ENCODE assay signal across 8 cellular contexts in genomic region chr12:9647825-9648700, GRCh38.
A peak's percentile ranks its signal among the peaks of the same experiment; 100 is the strongest.
DNase-seq lines count a peak whose midpoint lies in the region; ATAC-seq and TF ChIP-seq lines count a peak whose summit lies in the region.

No MANE protein-coding gene starts in this region.

- DNase-seq in AG08396 (ENCODE audit: low spot score) (peak; percentile 87), NCI-H345 (lab: John Stamatoyannopoulos, UW) (peak; percentile 89), choroid plexus epithelial cell (ENCODE audit: low read depth) (peak; percentile 78), left kidney (ENCODE audit: low read depth, low spot score) (peak; percentile 97)
- DNase-seq in activated CD4-positive, alpha-beta T cell treated with anti-CD3 and anti-CD28 coated beads for 24 hours (ENCODE audit: low read depth in 2 of 2): peak; percentile 85 to 87
- DNase-seq in stimulated activated CD4-positive, alpha-beta T cell treated with anti-CD3 and anti-CD28 coated beads, Interleukin-2, amount 100 ng/mL, for 24 hours: peak; percentile 88 to 95

- H3K4me3 ChIP-seq in choroid plexus epithelial cell (ENCODE audit: low read depth, low read length): peak overlapping the region; percentile 71

- TF ChIP-seq CTCF in choroid plexus epithelial cell (conservative IDR thresholded peaks at IDR 0.05; ENCODE audit: low read depth, low read length): no peak

- ATAC-seq in GM18870 (IDR thresholded peaks at IDR 0.05; ENCODE audit: unreplicated experiment) (peak; percentile 54), HG03103 (IDR thresholded peaks at IDR 0.05; ENCODE audit: low read depth, unreplicated experiment) (peak; percentile 57)

Comparison
In these comparisons a context has a peak if more than half of its experiments do, and no peak if none do; other contexts are left out.
1. Peak in every context shown above with its lines: DNase-seq, ATAC-seq and H3K4me3 ChIP-seq.